Comparison of ENCODE assay signal across 8 cellular contexts in the genomic region with DNA sequence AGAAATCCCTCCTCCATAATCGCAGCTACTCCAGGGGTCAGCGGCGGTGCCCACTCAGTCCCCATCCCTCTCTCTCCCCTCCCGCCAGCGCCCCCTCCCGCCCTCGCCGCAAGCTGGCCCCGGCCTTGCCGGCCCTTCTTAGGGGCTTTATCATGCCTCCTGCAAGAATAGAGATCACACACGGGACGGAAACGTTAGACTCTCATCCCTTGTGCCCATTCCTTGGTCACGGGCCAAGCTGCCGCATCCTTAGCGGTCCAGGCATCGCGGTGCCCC. TPM values are rescaled to one million over a fixed set of nuclear protein-coding genes. Genes with fewer than 3 reads are reported as not detected.
DNase-seq lines count a peak whose midpoint lies in the region; ATAC-seq and TF ChIP-seq lines count a peak whose summit lies in the region.

No MANE protein-coding gene starts in this region.

- H3K9me3 ChIP-seq in osteoblast (ENCODE audit: low read depth, low read length), result no peaks in the 10 kb centered on the region

- H3K36me3 ChIP-seq in osteoblast (ENCODE audit: insufficient read depth, low read length), result peaks cover 3% of the 10 kb centered on the region

- peaks cover 36% of the 10 kb centered on the region for H3K79me2 ChIP-seq in osteoblast (ENCODE audit: insufficient read depth, low read length)

- peak overlapping the region; percentile 80 for H2AFZ ChIP-seq in osteoblast (ENCODE audit: low read length)

- DNase-seq in LNCaP clone FGC (ENCODE audit: low read depth) (no peak), epithelial cell of esophagus (ENCODE audit: low read depth) (no peak), osteoblast (ENCODE audit: insufficient read length, low spot score, missing footprints) (no peak), nucleus accumbens (lab: John Stamatoyannopoulos, UW) (no peak), erythroblast (lab: John Stamatoyannopoulos, UW) (no peak), kidney tubule cell (ENCODE audit: low spot score) (no peak), pons (ENCODE audit: low spot score) (no peak)

- no peaks in the 10 kb centered on the region for H3K27me3 ChIP-seq in osteoblast (ENCODE audit: insufficient read depth, low read length)

- peaks cover 5% of the 10 kb centered on the region for H4K20me1 ChIP-seq in osteoblast (ENCODE audit: insufficient read depth, low read length)

- ATAC-seq in GM19395 (IDR thresholded peaks at IDR 0.05; ENCODE audit: unreplicated experiment), result peak; percentile 1

- peak overlapping the region; percentile 99 for H3K4me3 ChIP-seq in LNCaP clone FGC (ENCODE audit: low read depth, low read length)
- peak overlapping the region; percentile 40 for H3K4me3 ChIP-seq in epithelial cell of esophagus (ENCODE audit: low read length)
- peak overlapping the region; percentile 59 for H3K4me3 ChIP-seq in osteoblast (ENCODE audit: insufficient read depth, low read length)

- no peak for TF ChIP-seq POLR2A in erythroblast (IDR thresholded peaks at IDR 0.05; ENCODE audit: low read length)

- TF ChIP-seq CTCF in LNCaP clone FGC (IDR thresholded peaks at IDR 0.05; ENCODE audit: control insufficient read depth, extremely low read depth, insufficient read depth) (no peak), epithelial cell of esophagus (IDR thresholded peaks at IDR 0.05; ENCODE audit: insufficient read depth, low read depth, low read length, missing control alignments) (no peak), osteoblast (IDR thresholded peaks at IDR 0.05; ENCODE audit: extremely low read depth, low read depth, low read length) (no peak)

- peak overlapping the region; percentile 70 for H3K27ac ChIP-seq in osteoblast (ENCODE audit: low read depth, low read length)

- H3K4me2 ChIP-seq in osteoblast (ENCODE audit: insufficient read depth, low read length), result peak overlapping the region; percentile 70

- peaks cover 23% of the 10 kb centered on the region for H3K4me1 ChIP-seq in osteoblast (ENCODE audit: insufficient read depth, low read length)

RNA-seq across cellular contexts. Expression of a gene that starts 0.7 kb away (rescaled TPM):
- total RNA-seq in osteoblast, result 29.0 and 29.8 TPM in 2 replicates

RNA-seq across cellular contexts. Expression of a gene that starts 7.5 kb away (rescaled TPM):
- total RNA-seq in osteoblast, result under 0.01 TPM in 1 of 2 replicates, not detected in the other

RNA-seq across cellular contexts. Expression of a gene that starts 26.2 kb away (rescaled TPM):
- total RNA-seq in osteoblast, result 50.3 and 53.0 TPM in 2 replicates

RNA-seq across cellular contexts. Expression of a gene that starts 54.0 kb away (rescaled TPM):
- 0.72 and 0.88 TPM in 2 replicates for total RNA-seq in osteoblast

RNA-seq across cellular contexts. Expression of a gene that starts 55.8 kb away (rescaled TPM):
- total RNA-seq in osteoblast, result 30.9 and 33.7 TPM in 2 replicates

Comparison
In these comparisons a context has a peak if more than half of its experiments do, and no peak if none do; other contexts are left out.
1. H3K4me3 ChIP-seq: peak in every context shown above with its lines; median percentile 99 in LNCaP clone FGC; 59 in osteoblast; 40 in epithelial cell of esophagus.